Comparison of ENCODE assay signal across 8 cellular contexts in the genomic region with DNA sequence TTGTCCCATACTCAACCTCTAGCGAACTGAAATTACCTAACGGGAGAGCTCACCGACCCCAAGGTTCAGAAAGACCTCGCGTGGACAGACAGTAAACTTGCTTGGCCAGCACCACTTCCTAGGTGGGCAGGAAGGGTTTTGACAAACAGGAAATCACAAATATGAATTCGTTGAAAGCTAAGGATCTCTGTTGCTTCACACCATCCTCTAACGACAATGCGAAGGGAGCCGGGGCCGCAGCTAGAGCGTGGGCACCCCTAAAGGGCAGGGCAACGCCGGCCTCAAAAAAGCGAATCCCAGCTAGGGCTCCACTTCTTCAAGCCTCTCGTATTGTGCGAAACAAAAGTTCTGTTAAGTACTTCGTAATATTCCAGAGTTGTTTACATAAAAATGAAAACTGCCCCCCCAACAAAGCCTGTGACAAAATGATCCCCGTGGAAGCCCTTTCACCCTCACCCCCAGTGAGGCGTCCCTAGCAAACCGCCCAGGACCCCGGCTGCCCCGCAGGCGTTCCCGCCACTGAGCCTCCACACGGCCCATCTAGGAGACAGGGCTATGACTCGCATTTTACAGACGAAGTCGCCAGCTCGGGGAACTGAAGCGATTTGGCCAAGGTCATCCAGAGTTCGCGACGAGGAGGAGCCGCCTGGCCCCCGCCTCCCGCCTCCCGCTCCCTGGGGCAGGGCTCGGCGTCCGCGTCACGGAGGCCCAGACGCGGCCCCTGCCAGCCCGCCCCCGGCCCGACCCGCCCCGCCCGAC. TPM values are rescaled to one million over a fixed set of nuclear protein-coding genes. Genes with fewer than 3 reads are reported as not detected.
DNase-seq lines count a peak whose midpoint lies in the region; ATAC-seq and TF ChIP-seq lines count a peak whose summit lies in the region.

No MANE protein-coding gene starts in this region.

- no peak for TF ChIP-seq POLR2A in esophagus muscularis mucosa (IDR thresholded peaks at IDR 0.05; ENCODE audit: low read depth)

- H3K9me3 Mint-ChIP-seq in activated T-cell treated with anti-CD3 and anti-CD28 coated beads, Interleukin-2, amount 50 U/mL, for 24 hours, result no peaks in the 10 kb centered on the region

- peak overlapping the region; percentile 99 for H3K27ac Mint-ChIP-seq in activated T-cell treated with anti-CD3 and anti-CD28 coated beads, Interleukin-2, amount 50 U/mL, for 24 hours

- CTCF ChIA-PET in OCI-LY7 (lab: Charles Lee; ENCODE audit: unreplicated experiment), result no interaction called here

- no peak for TF ChIP-seq EP300 in esophagus muscularis mucosa (IDR thresholded peaks at IDR 0.05)

- peak; percentile 65 for ATAC-seq in HG03439 (IDR thresholded peaks at IDR 0.05; ENCODE audit: unreplicated experiment)

- POLR2A ChIA-PET in OCI-LY7 (lab: Charles Lee), result interaction anchor here (0.7 to 2.6 kb wide), 4 partner anchors 18 to 125 kb away, joined by 3 to 6 read pairs (median 4); no protein-coding TSS in a partner anchor

- H3K27me3 Mint-ChIP-seq in activated T-cell treated with anti-CD3 and anti-CD28 coated beads, Interleukin-2, amount 50 U/mL, for 24 hours, result no peaks in the 10 kb centered on the region

- H2AFZ ChIP-seq in OCI-LY7 (ENCODE audit: low read length), result peak overlapping the region; percentile 84; the same call in 1 of the 2 replicates

- H3K9ac ChIP-seq in BLaER1, result peak overlapping the region; percentile 80

- H3K4me3 Mint-ChIP-seq in activated T-cell treated with anti-CD3 and anti-CD28 coated beads, Interleukin-2, amount 50 U/mL, for 24 hours, result peak overlapping the region; percentile 95

- H3K9me3 ChIP-seq in BLaER1 (no peaks in the 10 kb centered on the region), OCI-LY7 (ENCODE audit: low read length) (no peaks in the 10 kb centered on the region), esophagus muscularis mucosa (no peaks in the 10 kb centered on the region)

- H3K36me3 ChIP-seq in BLaER1 (peaks cover 31% of the 10 kb centered on the region), OCI-LY7 (ENCODE audit: insufficient read depth, low read length) (peaks cover 34% of the 10 kb centered on the region), esophagus muscularis mucosa (peaks cover 3 to 17% (median 14%) of the 10 kb centered on the region in 4 donors)

- H3K79me2 ChIP-seq in OCI-LY7 (ENCODE audit: insufficient read depth, low read depth, low read length), result peaks cover 29% of the 10 kb centered on the region

- H3K4me3 ChIP-seq in BLaER1 (peak overlapping the region; percentile 84), OCI-LY7 (ENCODE audit: low read depth, low read length, poor library complexity, severe bottlenecking) (peak overlapping the region; percentile 99), esophagus muscularis mucosa (peak overlapping the region; percentile 64 to 83 (median 71))

- no peaks in the 10 kb centered on the region for H3K27me3 ChIP-seq in BLaER1
- no peaks in the 10 kb centered on the region for H3K27me3 ChIP-seq in esophagus muscularis mucosa

- H3K4me1 ChIP-seq in BLaER1 (peaks cover 27% of the 10 kb centered on the region), OCI-LY7 (ENCODE audit: insufficient read depth, low read length, poor library complexity, severe bottlenecking) (peaks cover 31% of the 10 kb centered on the region), esophagus muscularis mucosa (peaks cover 27 to 55% (median 48%) of the 10 kb centered on the region in 4 donors)

- peak overlapping the region; percentile 94 for H3K4me2 ChIP-seq in BLaER1
- peak overlapping the region; percentile 98 for H3K4me2 ChIP-seq in OCI-LY7 (ENCODE audit: low read length)

- 0% methylated on average over 34 of the region's 50 CpGs for WGBS in esophagus muscularis mucosa

- H3K27ac ChIP-seq in BLaER1 (peak overlapping the region; percentile 85), OCI-LY7 (ENCODE audit: low read depth, low read length, poor library complexity, severe bottlenecking) (peak overlapping the region; percentile 44), esophagus muscularis mucosa (replicated peaks in 1 of 4) (peak overlapping the region; percentile 91 to 97 (median 94))

- no TSS peak for BruUV-seq in OCI-LY7 (replicated peaks; lab: Mats Ljungman, UMichigan)

- intact Hi-C loops in OCI-LY7 (cut with micrococcal nuclease; ENCODE audit: unreplicated experiment), result loop anchor here (5.0 kb wide), 2 partner anchors 125 to 220 kb away; a partner anchor contains a TSS
- intact Hi-C loops in esophagus muscularis mucosa (cut with DNase I), result loop anchor here (5.0 to 10.0 kb wide), 3 partner anchors 100 to 177 kb away; a partner anchor contains a TSS

- no peaks in the 10 kb centered on the region for H3K9me2 ChIP-seq in OCI-LY7 (ENCODE audit: insufficient read depth, low read length)

- peaks cover 44% of the 10 kb centered on the region for H4K20me1 ChIP-seq in BLaER1
- H4K20me1 ChIP-seq in OCI-LY7 (ENCODE audit: insufficient read depth, low read length), result 0 out of 2 replicates have a peak, but pooled peaks cover 7% of the 10 kb centered on the region

- TF ChIP-seq CTCF in OCI-LY7 (conservative IDR thresholded peaks at IDR 0.05; ENCODE audit: low read length) (no peak), esophagus muscularis mucosa (IDR thresholded peaks at IDR 0.05) (no peak)

- DNase-seq in GM19240 (ENCODE audit: insufficient read length, low spot score) (peak; percentile 67), OCI-LY7 (ENCODE audit: low spot score) (peak; percentile 66), esophagus muscularis mucosa (ENCODE audit: extremely low spot score) (peak; percentile 95), myocyte (ENCODE audit: low read depth) (peak; percentile 83)
- peak; percentile 87 for DNase-seq in activated T-cell treated with anti-CD3 and anti-CD28 coated beads, Interleukin-2, amount 50 U/mL, for 24 hours
- DNase-seq in stimulated activated CD8-positive, alpha-beta memory T cell treated with anti-CD3 and anti-CD28 coated beads, Interleukin-7, amount 100 ng/mL, for 4 hours (ENCODE audit: low read depth in 2 of 2), result peak; percentile 64 to 80

- H3K4me1 Mint-ChIP-seq in activated T-cell treated with anti-CD3 and anti-CD28 coated beads, Interleukin-2, amount 50 U/mL, for 24 hours (ENCODE audit: low read depth), result peaks cover 46% of the 10 kb centered on the region

- H3K36me3 Mint-ChIP-seq in activated T-cell treated with anti-CD3 and anti-CD28 coated beads, Interleukin-2, amount 50 U/mL, for 24 hours (ENCODE audit: low read depth), result peaks cover 48% of the 10 kb centered on the region

RNA-seq across cellular contexts. Expression of a gene that starts 0.5 kb away (rescaled TPM):
- total RNA-seq in OCI-LY7 (2014; rRNA removed; shearing (Covaris generic)), result 40.4 and 46.4 TPM in 2 replicates
- total RNA-seq in OCI-LY7 (2022), result 51.6 and 63.3 TPM in 2 replicates
- 10 to 100 TPM; 54.2 to 63.1 (median 59.5) TPM for total RNA-seq in esophagus muscularis mucosa
- total RNA-seq in myocyte, result 32.8 and 38.6 TPM in 2 replicates
- polyA plus RNA-seq in myocyte (2012), result 28.6 TPM

RNA-seq across cellular contexts. Expression of a gene that starts 5.0 kb away (rescaled TPM):
- not detected in 2 replicates for total RNA-seq in OCI-LY7 (2014; rRNA removed; shearing (Covaris generic))
- total RNA-seq in OCI-LY7 (2022) (not detected in 2 replicates), esophagus muscularis mucosa (under 1 TPM in 1 of 4 donors, not detected in 3; under 0.01 TPM), myocyte (not detected in 2 replicates)
- not detected for polyA plus RNA-seq in myocyte (2012)

Comparison
In these comparisons a context has a peak if more than half of its experiments do, and no peak if none do; other contexts are left out.
1. Peak in every context shown above with its lines: DNase-seq, ATAC-seq, H3K4me3 ChIP-seq and H3K27ac ChIP-seq.